14 cellular contexts compared by ENCODE assay signal in the genomic region with DNA sequence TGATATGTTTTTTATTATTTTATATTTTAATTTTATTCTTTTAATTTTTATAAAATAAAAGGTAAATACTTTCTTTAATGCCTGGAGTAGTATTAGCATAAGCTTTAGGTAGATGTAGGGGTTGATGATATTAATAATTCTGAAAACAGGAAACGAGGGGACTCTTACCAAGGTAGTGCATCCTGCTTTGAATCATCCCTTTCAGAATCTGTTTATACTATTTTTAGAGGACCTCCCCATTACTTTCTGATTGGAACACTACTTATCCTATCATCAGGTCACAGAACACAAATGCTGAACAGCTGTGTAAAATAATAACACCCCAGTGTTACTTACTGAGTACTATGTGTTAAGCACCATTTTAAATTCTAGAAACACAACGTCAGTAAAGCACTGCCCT. TPM values are rescaled to one million over a fixed set of nuclear protein-coding genes. Genes with fewer than 3 reads are reported as not detected.
DNase-seq lines count a peak whose midpoint lies in the region; ATAC-seq and TF ChIP-seq lines count a peak whose summit lies in the region.
"Had no signal": no experiment of that assay in that cellular context is flagged by ENCODE, and none has a peak within 500 bp of the region (broad histone marks: within the 10 kb centered on the region; RNA-seq: fewer than 3 reads in every experiment).

No MANE protein-coding gene starts in this region.

- no peaks in the 10 kb centered on the region for H3K27me3 Mint-ChIP-seq in IgD-negative memory B cell
- H3K27me3 Mint-ChIP-seq: CD4-positive, alpha-beta T cell; natural killer cell treated with Interleukin-12 subunit alpha and Interleukin-12 subunit beta and Interleukin-15 and Interleukin-18, amount 100 ng/mL, for 72 hours had no signal

- peak overlapping the region in 2 of 3 donors; percentile 26 to 55 for H3K27ac Mint-ChIP-seq in IgD-negative memory B cell
- H3K27ac Mint-ChIP-seq: CD4-positive, alpha-beta T cell; natural killer cell treated with Interleukin-12 subunit alpha and Interleukin-12 subunit beta and Interleukin-15 and Interleukin-18, amount 100 ng/mL, for 72 hours had no signal

- TF ChIP-seq POLR2A in lower leg skin (IDR thresholded peaks at IDR 0.05): no peak

- H3K9me3 Mint-ChIP-seq in IgD-negative memory B cell: no peaks in the 10 kb centered on the region
- H3K9me3 Mint-ChIP-seq: CD4-positive, alpha-beta T cell; natural killer cell treated with Interleukin-12 subunit alpha and Interleukin-12 subunit beta and Interleukin-15 and Interleukin-18, amount 100 ng/mL, for 72 hours had no signal

- intact Hi-C loops in lower leg skin (cut with DNase I; ENCODE audit: low total_unique reads): loop anchor here (10.0 kb wide), 1 partner anchor 1012 kb away; no protein-coding TSS in a partner anchor

- peaks cover under 1 to 7% (median 5%) of the 10 kb centered on the region in 3 donors for H3K4me1 Mint-ChIP-seq in IgD-negative memory B cell

- WGBS in lower leg skin, 2 donors: 74 to 75% methylated on average over 2 of the region's 2 CpGs

- peak; percentile 13 for DNase-seq in GM20000 (ENCODE audit: low spot score)
- no peak for DNase-seq in H4 (ENCODE audit: low spot score)
- no peak for DNase-seq in lower leg skin (ENCODE audit: low spot score in 2 of 2)
- DNase-seq in NCI-H69 (lab: John Stamatoyannopoulos, UW): no peak
- DNase-seq in activated naive CD4-positive, alpha-beta T cell (lab: John Stamatoyannopoulos, UW): no peak
- DNase-seq: CD4-positive, alpha-beta T cell; cerebellar nuclear complex; NCI-H146; stimulated activated CD4-positive, alpha-beta T cell treated with anti-CD3 and anti-CD28 coated beads, Interleukin-15, amount 100 ng/mL, for 24 hours; stimulated activated naive CD4-positive, alpha-beta T cell had no signal

- peaks cover 5% of the 10 kb centered on the region for H3K36me3 Mint-ChIP-seq in IgD-negative memory B cell

- no peak overlapping the region for H3K4me3 ChIP-seq in lower leg skin (ENCODE audit: low read depth, poor library complexity, severe bottlenecking)

- ATAC-seq in GM18511 (IDR thresholded peaks at IDR 0.05; ENCODE audit: unreplicated experiment) (peak; percentile 84), HG02973 (IDR thresholded peaks at IDR 0.05; ENCODE audit: unreplicated experiment) (peak; percentile 81)
- ATAC-seq: natural killer cell treated with Interleukin-12 subunit alpha and Interleukin-12 subunit beta and Interleukin-15 and Interleukin-18, amount 100 ng/mL, for 72 hours had no signal

- no peak overlapping the region for H3K4me3 Mint-ChIP-seq in IgD-negative memory B cell
- H3K4me3 Mint-ChIP-seq: CD4-positive, alpha-beta T cell; natural killer cell treated with Interleukin-12 subunit alpha and Interleukin-12 subunit beta and Interleukin-15 and Interleukin-18, amount 100 ng/mL, for 72 hours had no signal

- no peak for TF ChIP-seq CTCF in GM20000 (IDR thresholded peaks at IDR 0.05; ENCODE audit: extremely low read depth, missing control alignments)
- TF ChIP-seq CTCF in lower leg skin (IDR thresholded peaks at IDR 0.05): no peak

RNA-seq across cellular contexts. Expression of a gene that starts 27.3 kb away (rescaled TPM):
- polyA plus RNA-seq in IgD-negative memory B cell: 11.7 TPM
- 9.4 and 12.0 TPM in 2 replicates for total RNA-seq in H4 (2014; rRNA removed; shearing (Covaris generic))
- 10 to 100 TPM; 16.8 to 24.3 (median 20.5) TPM for total RNA-seq in lower leg skin
